Comparison of ENCODE assay signal across 9 cellular contexts in genomic region chr10:87866575-87866974, GRCh38. TPM values are rescaled to one million over a fixed set of nuclear protein-coding genes. Genes with fewer than 3 reads are reported as not detected.
DNase-seq lines count a peak whose midpoint lies in the region; ATAC-seq and TF ChIP-seq lines count a peak whose summit lies in the region.
"Had no signal": no experiment of that assay in that cellular context is flagged by ENCODE, and none has a peak within 500 bp of the region (broad histone marks: within the 10 kb centered on the region; RNA-seq: fewer than 3 reads in every experiment).

No MANE protein-coding gene starts in this region.

- H3K36me3 Mint-ChIP-seq in Caco-2 (ENCODE audit: insufficient read depth, unreplicated experiment): peaks cover 26% of the 10 kb centered on the region

- H3K9ac ChIP-seq in OCI-LY1 (ENCODE audit: low read length): peak overlapping the region; percentile 100
- no peak overlapping the region for H3K9ac ChIP-seq in endocrine pancreas (ENCODE audit: control insufficient read depth, insufficient read depth, low read length)

- H3K79me2 ChIP-seq in OCI-LY1 (ENCODE audit: insufficient read depth, low read length) (peaks cover 79% of the 10 kb centered on the region), osteoblast (ENCODE audit: insufficient read depth, low read length) (peaks cover 76% of the 10 kb centered on the region)

- TF ChIP-seq CTCF in Caco-2 (IDR thresholded peaks at IDR 0.05; ENCODE audit: insufficient read depth in 1 of 2, low read depth in 1 of 2, low read length in 1 of 2, severe bottlenecking in 1 of 2, unreplicated experiment in 1 of 2): no peak
- TF ChIP-seq CTCF in OCI-LY1 (IDR thresholded peaks at IDR 0.05; ENCODE audit: low read length): no peak
- no peak for TF ChIP-seq CTCF in osteoblast (IDR thresholded peaks at IDR 0.05; ENCODE audit: extremely low read depth, low read depth, low read length)

- no TSS peak for BruUV-seq in Caco-2 (replicated peaks; lab: Mats Ljungman, UMichigan)

- H3K9me3 ChIP-seq in Caco-2 (no peaks in the 10 kb centered on the region), OCI-LY1 (ENCODE audit: low read length) (no peaks in the 10 kb centered on the region), endocrine pancreas (ENCODE audit: control insufficient read depth, low read length) (no peaks in the 10 kb centered on the region), osteoblast (ENCODE audit: low read depth, low read length) (no peaks in the 10 kb centered on the region)

- H3K9me2 ChIP-seq in OCI-LY1 (ENCODE audit: low read depth, low read length): no peaks in the 10 kb centered on the region

- peak overlapping the region; percentile 20; the same call in 1 of the 2 replicates for H3K4me3 ChIP-seq in Caco-2 (ENCODE audit: low read depth, low read length)
- H3K4me3 ChIP-seq in OCI-LY1 (ENCODE audit: low read depth, low read length, poor library complexity, severe bottlenecking): peak overlapping the region; percentile 99
- peak overlapping the region; percentile 100 for H3K4me3 ChIP-seq in endocrine pancreas (ENCODE audit: control insufficient read depth, insufficient read depth, low read length)
- H3K4me3 ChIP-seq in osteoblast (ENCODE audit: insufficient read depth, low read length): peak overlapping the region; percentile 96

- peak overlapping the region; percentile 82 for H3K4me2 ChIP-seq in OCI-LY1 (ENCODE audit: low read length)
- H3K4me2 ChIP-seq in osteoblast (ENCODE audit: insufficient read depth, low read length): peak overlapping the region; percentile 92

- POLR2A ChIA-PET in Caco-2 (lab: Charles Lee): no interaction called here

- H3K4me1 Mint-ChIP-seq in Caco-2 (ENCODE audit: low read depth, unreplicated experiment): peaks cover 14% of the 10 kb centered on the region

- no peak overlapping the region for H3K27ac Mint-ChIP-seq in Caco-2 (ENCODE audit: unreplicated experiment)

- DNase-seq in Caco-2: no peak
- no peak for DNase-seq in osteoblast (ENCODE audit: insufficient read length, low spot score, missing footprints)
- DNase-seq in CD1c-positive myeloid dendritic cell (ENCODE audit: extremely low spot score): no peak
- no peak for DNase-seq in HPDE6-E6E7 (ENCODE audit: extremely low spot score)
- DNase-seq in NCI-H2171 (lab: John Stamatoyannopoulos, UW): no peak
- DNase-seq: NCI-H69 had no signal

- intact Hi-C loops in Caco-2 (cut with micrococcal nuclease; ENCODE audit: unreplicated experiment): no loop called here

- ATAC-seq in HG02938 (IDR thresholded peaks at IDR 0.05; ENCODE audit: unreplicated experiment): no peak

- H3F3A ChIP-seq in OCI-LY1 (ENCODE audit: insufficient read depth, low read length): no peaks in the 10 kb centered on the region

- H3K9me3 Mint-ChIP-seq in Caco-2 (ENCODE audit: unreplicated experiment): no peaks in the 10 kb centered on the region

- CTCF ChIA-PET in Caco-2 (lab: Charles Lee): no interaction called here

- H3K27me3 ChIP-seq in Caco-2 (replicated peaks; ENCODE audit: control insufficient read depth, insufficient read depth, low read length) (no peaks in the 10 kb centered on the region), OCI-LY1 (ENCODE audit: insufficient read depth, low read length) (no peaks in the 10 kb centered on the region), endocrine pancreas (ENCODE audit: control insufficient read depth, insufficient read depth, low read length) (no peaks in the 10 kb centered on the region), osteoblast (ENCODE audit: insufficient read depth, low read length) (no peaks in the 10 kb centered on the region)

- no peaks in the 10 kb centered on the region for H3K27me3 Mint-ChIP-seq in Caco-2 (ENCODE audit: insufficient read depth, unreplicated experiment)

- H2AFZ ChIP-seq in OCI-LY1 (ENCODE audit: low read length): no peak overlapping the region
- H2AFZ ChIP-seq in osteoblast (ENCODE audit: low read length): no peak overlapping the region

- no peak overlapping the region for H3K27ac ChIP-seq in OCI-LY1 (ENCODE audit: low read depth, low read length, poor library complexity, severe bottlenecking)
- H3K27ac ChIP-seq in osteoblast (ENCODE audit: low read depth, low read length): peak overlapping the region; percentile 71

- H3K4me1 ChIP-seq in Caco-2 (peaks cover 21% of the 10 kb centered on the region; the same call in 1 of the 2 replicates), OCI-LY1 (ENCODE audit: insufficient read depth, low read length, severe bottlenecking) (peaks cover 34% of the 10 kb centered on the region), endocrine pancreas (ENCODE audit: control insufficient read depth, insufficient read depth, low read length) (peaks cover 31% of the 10 kb centered on the region), osteoblast (ENCODE audit: insufficient read depth, low read length) (peaks cover 21% of the 10 kb centered on the region)

- peak overlapping the region; percentile 97 for H3K4me3 Mint-ChIP-seq in Caco-2 (ENCODE audit: unreplicated experiment)

- H3K36me3 ChIP-seq in Caco-2 (ENCODE audit: control insufficient read depth, insufficient read depth, low read length): no peaks in the 10 kb centered on the region
- peaks cover 60% of the 10 kb centered on the region for H3K36me3 ChIP-seq in OCI-LY1 (ENCODE audit: insufficient read depth, low read length)
- no peaks in the 10 kb centered on the region for H3K36me3 ChIP-seq in endocrine pancreas (ENCODE audit: control insufficient read depth, insufficient read depth, low read length)
- H3K36me3 ChIP-seq in osteoblast (ENCODE audit: insufficient read depth, low read length): no peaks in the 10 kb centered on the region

- no peaks in the 10 kb centered on the region for H4K20me1 ChIP-seq in OCI-LY1 (ENCODE audit: insufficient read depth, low read length)
- peaks cover 50% of the 10 kb centered on the region for H4K20me1 ChIP-seq in osteoblast (ENCODE audit: insufficient read depth, low read length)

RNA-seq across cellular contexts. Expression of gene PTEN, which starts 3.1 kb away (rescaled TPM):
- total RNA-seq in Caco-2 (2022) (56.3 and 57.1 TPM in 2 replicates), osteoblast (169 and 193 TPM in 2 replicates)

RNA-seq across cellular contexts. Expression of gene KLLN, which starts 3.2 kb away (rescaled TPM):
- total RNA-seq in Caco-2 (2022) (1.0 and 1.2 TPM in 2 replicates), osteoblast (0.59 and 0.72 TPM in 2 replicates)

RNA-seq across cellular contexts. Expression of gene ATAD1, which starts 48.5 kb away (rescaled TPM):
- total RNA-seq in Caco-2 (2022): 48.8 and 51.6 TPM in 2 replicates
- total RNA-seq in osteoblast: 43.8 and 43.9 TPM in 2 replicates

Comparison
In these comparisons a context has a peak if more than half of its experiments do, and no peak if none do; other contexts are left out.
1. H3K4me3 ChIP-seq: peak in every context shown above with its lines; median percentile 100 in endocrine pancreas; 99 in OCI-LY1; 96 in osteoblast; 20 in Caco-2.